Comparison of ENCODE assay signal across 37 cellular contexts in genomic region chr15:66599536-66600239, GRCh38. TPM values are rescaled to one million over a fixed set of nuclear protein-coding genes. Genes with fewer than 3 reads are reported as not detected.
"Had no signal": no experiment of that assay in that cellular context is flagged by ENCODE, and none has a peak within 500 bp of the region (broad histone marks: within the 10 kb centered on the region; RNA-seq: fewer than 3 reads in every experiment).

No MANE protein-coding gene starts in this region.

- H3K27ac ChIP-seq: brain microvascular endothelial cell, SJSA1, VCaP had no signal

- H3K4me1 ChIP-seq: SJSA1 had no signal

- H3K9me3 ChIP-seq: SJSA1, SK-N-SH had no signal

- H3K4me2 ChIP-seq: SK-N-SH had no signal

- ATAC-seq: activated naive CD4-positive, alpha-beta T cell treated with anti-CD3 and anti-CD28 coated beads, Interleukin-2, amount 50 U/mL, for 72 hours; activated T-cell treated with anti-CD3 and anti-CD28 coated beads, Interleukin-2, amount 50 U/mL, for 4 hours; Panc1 had no signal

- FAIRE-seq: TTC549 had no signal

- H3K36me3 ChIP-seq: brain microvascular endothelial cell, MG63, SJSA1 had no signal

- H3K36me3 Mint-ChIP-seq: activated CD4-positive, alpha-beta memory T cell treated with anti-CD3 and anti-CD28 coated beads for 36 hours; activated naive CD4-positive, alpha-beta T cell treated with anti-CD3 and anti-CD28 coated beads, Interleukin-2, amount 50 U/mL, for 72 hours had no signal

- DNase-seq: activated B cell treated with CpG ODN at 0.5 μM for 24 hours; activated CD4-positive, alpha-beta memory T cell treated with anti-CD3 and anti-CD28 coated beads for 36 hours; activated CD4-positive, alpha-beta T cell treated with anti-CD3 and anti-CD28 coated beads for 4 hours; activated CD4-positive, alpha-beta T cell treated with anti-CD3 and anti-CD28 coated beads, Interleukin-2, amount 50 U/mL, for 1 hour; activated CD4-positive, CD25-positive, alpha-beta regulatory T cell treated with anti-CD3 and anti-CD28 coated beads, Interleukin-2, amount 50 U/mL, for 72 hours; activated CD8-positive, alpha-beta memory T cell treated with anti-CD3 and anti-CD28 coated beads, Interleukin-2, amount 50 U/mL, for 4 hours; activated gamma-delta T cell treated with Interleukin-2 at 50 U/mL for 16 hours; activated naive CD4-positive, alpha-beta T cell treated with anti-CD3 and anti-CD28 coated beads for 36 hours; activated T-cell treated with anti-CD3 and anti-CD28 coated beads for 4 hours; activated T-cell treated with anti-CD3 and anti-CD28 coated beads, Interleukin-2, amount 50 U/mL, for 4 hours; amniotic stem cell; aorta; brain microvascular endothelial cell; central memory CD4-positive, alpha-beta T cell; Kasumi-1; KG1; MG63; NCI-H1048; NCI-H1105 treated with DMSO at 0.1 percent for 48 hours; NCI-H1436; NCI-H1694; NCI-H1930; NCI-H2081 treated with DMSO at 0.1 percent for 48 hours; NCI-H2171; NCI-H226; NCI-H446 treated with DMSO at 0.1 percent for 48 hours; NCI-H524; SHP77 treated with DMSO at 0.1 percent for 48 hours; SK-N-SH had no signal

- H3K27ac Mint-ChIP-seq: activated B cell treated with CpG ODN at 0.5 μM for 24 hours; activated CD4-positive, alpha-beta memory T cell treated with anti-CD3 and anti-CD28 coated beads for 36 hours; activated naive CD4-positive, alpha-beta T cell treated with anti-CD3 and anti-CD28 coated beads for 36 hours; activated naive CD4-positive, alpha-beta T cell treated with anti-CD3 and anti-CD28 coated beads, Interleukin-2, amount 50 U/mL, for 72 hours; activated T-helper 1 cell treated with anti-CD3 and anti-CD28 coated beads, Interleukin-12 subunit alpha, Interleukin-12 subunit beta, Interleukin-2, Interleukin-4 antibody, amounts not matched to agents 30 ng/mL and 10 ng/mL and 1 ng/mL, durations not matched to agents 14 hours and 24 hours and 36 hours; T-helper 1 cell treated with Interleukin-12 subunit alpha and Interleukin-12 subunit beta and Interleukin-4 antibody, amounts not matched to agents 30 μg/mL and 1 μg/mL, for 36 hours; T-helper 2 cell treated with Interferon-gamma antibody and Interleukin-4, amounts not matched to agents 5 μg/mL and 100 μg/mL, for 36 hours had no signal

- H3K9me3 Mint-ChIP-seq: activated B cell treated with CpG ODN at 0.5 μM for 24 hours; activated CD4-positive, alpha-beta memory T cell treated with anti-CD3 and anti-CD28 coated beads for 36 hours; activated naive CD4-positive, alpha-beta T cell treated with anti-CD3 and anti-CD28 coated beads for 36 hours; activated naive CD4-positive, alpha-beta T cell treated with anti-CD3 and anti-CD28 coated beads, Interleukin-2, amount 50 U/mL, for 72 hours; activated T-cell treated with anti-CD3 and anti-CD28 coated beads, Interleukin-2, amount 50 U/mL, for 4 hours; activated T-helper 1 cell treated with anti-CD3 and anti-CD28 coated beads, Interleukin-12 subunit alpha, Interleukin-12 subunit beta, Interleukin-2, Interleukin-4 antibody, amounts not matched to agents 30 ng/mL and 10 ng/mL and 1 ng/mL, durations not matched to agents 14 hours and 24 hours and 36 hours; T-helper 1 cell treated with Interleukin-12 subunit alpha and Interleukin-12 subunit beta and Interleukin-4 antibody, amounts not matched to agents 30 μg/mL and 1 μg/mL, for 36 hours; T-helper 2 cell treated with Interferon-gamma antibody and Interleukin-4, amounts not matched to agents 5 μg/mL and 100 μg/mL, for 36 hours had no signal

- H3K4me3 Mint-ChIP-seq: activated B cell treated with CpG ODN at 0.5 μM for 24 hours; activated CD4-positive, alpha-beta memory T cell treated with anti-CD3 and anti-CD28 coated beads for 36 hours; activated naive CD4-positive, alpha-beta T cell treated with anti-CD3 and anti-CD28 coated beads for 36 hours; activated T-cell treated with anti-CD3 and anti-CD28 coated beads, Interleukin-2, amount 50 U/mL, for 4 hours; activated T-helper 1 cell treated with anti-CD3 and anti-CD28 coated beads, Interleukin-12 subunit alpha, Interleukin-12 subunit beta, Interleukin-2, Interleukin-4 antibody, amounts not matched to agents 30 ng/mL and 10 ng/mL and 1 ng/mL, durations not matched to agents 14 hours and 24 hours and 36 hours; T-helper 1 cell treated with Interleukin-12 subunit alpha and Interleukin-12 subunit beta and Interleukin-4 antibody, amounts not matched to agents 30 μg/mL and 1 μg/mL, for 36 hours; T-helper 2 cell treated with Interferon-gamma antibody and Interleukin-4, amounts not matched to agents 5 μg/mL and 100 μg/mL, for 36 hours had no signal

- H3K4me3 ChIP-seq: MG63, SJSA1 had no signal

- H3K9ac ChIP-seq: SK-N-SH had no signal

- H3K27me3 ChIP-seq: brain microvascular endothelial cell, MG63, SJSA1 had no signal

- H3K4me1 Mint-ChIP-seq: activated B cell treated with CpG ODN at 0.5 μM for 24 hours had no signal

RNA-seq across cellular contexts. Expression of gene LCTL, which starts 33.9 kb away (rescaled TPM):
- total RNA-seq: activated B cell treated with CpG ODN at 0.5 μM for 24 hours; activated CD4-positive, alpha-beta memory T cell treated with anti-CD3 and anti-CD28 coated beads for 36 hours; activated naive CD4-positive, alpha-beta T cell treated with anti-CD3 and anti-CD28 coated beads for 36 hours; activated naive CD4-positive, alpha-beta T cell treated with anti-CD3 and anti-CD28 coated beads, Interleukin-2, amount 50 U/mL, for 72 hours; activated T-cell treated with anti-CD3 and anti-CD28 coated beads, Interleukin-2, amount 50 U/mL, for 4 hours; activated T-helper 1 cell treated with anti-CD3 and anti-CD28 coated beads, Interleukin-12 subunit alpha, Interleukin-12 subunit beta, Interleukin-2, Interleukin-4 antibody, amounts not matched to agents 30 ng/mL and 10 ng/mL and 1 ng/mL, durations not matched to agents 14 hours and 24 hours and 36 hours; aorta had no signal
- polyA plus RNA-seq: aorta had no signal
